Comparison of ENCODE assay signal across 1 cellular context in genomic region chr18:48605408-48605845, GRCh38.
TF ChIP-seq lines count a peak whose summit lies in the region.

No MANE protein-coding gene starts in this region.

TF ChIP-seq in SK-N-SH treated with all-trans-retinoic acid at 6 μM for 48 hours, 23 proteins besides CTCF, POLR2A, EP300 and RAD21 (continued from another document):
- no peak for TF ChIP-seq ARNTL (CRISPR knock-in tag; IDR thresholded peaks at IDR 0.05; ENCODE audit: borderline replicate concordance, low read depth)
- TF ChIP-seq CREB5 (CRISPR knock-in tag; IDR thresholded peaks at IDR 0.05; ENCODE audit: low read depth), result no peak
- TF ChIP-seq ESRRG (CRISPR knock-in tag; IDR thresholded peaks at IDR 0.05), result no peak
- no peak for TF ChIP-seq TSHZ2 (CRISPR knock-in tag; IDR thresholded peaks at IDR 0.05)
- TF ChIP-seq ZNF8 (CRISPR knock-in tag; IDR thresholded peaks at IDR 0.05), result no peak
TF ChIP-seq in SK-N-SH treated with all-trans-retinoic acid at 6 μM for 48 hours: peak in this region for 0.
